15 cellular contexts compared by ENCODE assay signal in the genomic region with DNA sequence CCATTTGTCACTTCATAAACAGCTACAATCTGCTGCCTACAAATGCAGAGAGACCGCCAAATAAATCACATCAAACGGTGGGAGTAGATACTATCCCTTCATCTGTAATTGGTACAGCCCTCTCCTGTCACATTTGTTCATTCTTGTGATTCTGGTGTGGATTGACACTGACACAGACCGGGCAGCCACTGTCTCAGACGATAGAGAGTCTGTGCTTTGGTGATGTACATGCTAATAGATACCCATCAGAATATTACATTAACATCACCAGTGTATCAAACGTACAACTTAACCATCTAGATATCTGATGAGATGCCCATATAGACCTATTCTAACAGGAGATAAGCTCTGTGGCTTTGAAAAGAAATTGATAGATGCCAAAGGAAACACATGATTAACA.
DNase-seq lines count a peak whose midpoint lies in the region; TF ChIP-seq lines count a peak whose summit lies in the region.
"Had no signal": no experiment of that assay in that cellular context is flagged by ENCODE, and none has a peak within 500 bp of the region (broad histone marks: within the 10 kb centered on the region; RNA-seq: fewer than 3 reads in every experiment).

No MANE protein-coding gene starts in this region.

- H3K27me3 ChIP-seq in ACC112 (ENCODE audit: insufficient read depth, low read length) (no peaks in the 10 kb centered on the region), SK-N-SH (ENCODE audit: insufficient read depth) (no peaks in the 10 kb centered on the region)

- H3K9me3 ChIP-seq in SK-N-SH = no peaks in the 10 kb centered on the region

- TF ChIP-seq RAD21 in SK-N-SH (IDR thresholded peaks at IDR 0.05; ENCODE audit: low read length) = peak; percentile 14; the same call in 1 of the 2 replicates

- H3K4me3 ChIP-seq in ACC112 (ENCODE audit: low read depth, low read length) (no peak overlapping the region), SK-N-SH (ENCODE audit: low read depth in 2 of 2, low read length in 1 of 2) (no peak overlapping the region; a peak in 1 of 4 replicates)
- H3K4me3 ChIP-seq: GM12878 had no signal

- TF ChIP-seq CTCF in SK-N-SH (IDR thresholded peaks at IDR 0.05) = no peak
- TF ChIP-seq CTCF in RWPE1 (conservative IDR thresholded peaks at IDR 0.05; ENCODE audit: low read depth) = no peak

- no peaks in the 10 kb centered on the region for H4K20me1 ChIP-seq in SK-N-SH (ENCODE audit: insufficient read depth)

- H3K27ac ChIP-seq in ACC112 (ENCODE audit: low read depth, low read length) (peak overlapping the region; percentile 94), SK-N-SH (ENCODE audit: low read depth in 2 of 2, low read length in 1 of 2) (peak overlapping the region in 1 of 2 experiments; percentile 98; a peak in 2 of 4 replicates), RWPE1 (no peak overlapping the region)

- POLR2A ChIA-PET in SK-N-SH (lab: Yijun Ruan, JAX) = no interaction called here
- POLR2A ChIA-PET in RWPE1 (lab: Yijun Ruan, JAX; ENCODE audit: low non-redundant PET) = no interaction called here

- WGBS in SK-N-SH (ENCODE audit: low lambda C conversion rate) = 53% methylated on average over 5 of the region's 5 CpGs

- H3K4me1 ChIP-seq in ACC112 (ENCODE audit: control insufficient read depth, insufficient read depth, low read length, unreplicated experiment) (peaks cover 60% of the 10 kb centered on the region), SK-N-SH (ENCODE audit: control insufficient read depth in 1 of 2, insufficient read depth in 2 of 2, low read depth in 1 of 2, low read length in 1 of 2) (peaks cover 20 to 52% of the 10 kb centered on the region in 2 experiments)

- no peak overlapping the region for H3K9ac ChIP-seq in SK-N-SH

- CTCF ChIA-PET in SK-N-SH (lab: Yijun Ruan, JAX) = interaction anchor here (0.7 kb wide), 1 partner anchor 14 kb away, joined by 3 read pairs; no protein-coding TSS in a partner anchor
- CTCF ChIA-PET in RWPE1 (lab: Yijun Ruan, JAX) = interaction anchor here (0.6 kb wide), 1 partner anchor 529 kb away, joined by 3 read pairs; no protein-coding TSS in a partner anchor

- peaks cover 47% of the 10 kb centered on the region for H3F3A ChIP-seq in SK-N-SH (replicated peaks; ENCODE audit: insufficient read depth)

- H3K4me2 ChIP-seq in SK-N-SH = no peak overlapping the region

- DNase-seq in SK-N-SH = peak; percentile 18
- peak; percentile 55 for DNase-seq in globus pallidus (ENCODE audit: low spot score)
- peak; percentile 36 for DNase-seq in pons (ENCODE audit: low spot score)
- DNase-seq in stimulated activated CD4-positive, alpha-beta T cell treated with anti-CD3 and anti-CD28 coated beads, Interleukin-12 subunit alpha, Interleukin-12 subunit beta, amount 100 ng/mL, for 4 hours = no peak
- no peak for DNase-seq in stimulated activated CD4-positive, alpha-beta T cell treated with anti-CD3 and anti-CD28 coated beads, Interleukin-4, amount 100 ng/mL, for 1 hour
- DNase-seq in RWPE1 (ENCODE audit: low spot score) = no peak
- no peak for DNase-seq in NCI-H69 (lab: John Stamatoyannopoulos, UW)
- DNase-seq: DMS79, H7, NCI-H146, NCI-H2081 treated with DMSO at 0.1 percent for 48 hours, NCI-H226, NCI-H526 treated with DMSO at 0.1 percent for 48 hours had no signal

- H2AFZ ChIP-seq in ACC112 (ENCODE audit: low read length, unreplicated experiment) (peak overlapping the region; percentile 71), SK-N-SH (ENCODE audit: low read depth) (no peak overlapping the region)

- peak in 1 of 2 experiments; percentile 57; a peak in 1 of 4 replicates for TF ChIP-seq EP300 in SK-N-SH (IDR thresholded peaks at IDR 0.05; ENCODE audit: borderline replicate concordance in 1 of 2, low read depth in 1 of 2, low read length in 1 of 2)

- no peaks in the 10 kb centered on the region for H3K79me2 ChIP-seq in ACC112 (ENCODE audit: control insufficient read depth, insufficient read depth, low read length, unreplicated experiment)
- no peaks in the 10 kb centered on the region for H3K79me2 ChIP-seq in SK-N-SH (ENCODE audit: insufficient read depth)

- H3K36me3 ChIP-seq in ACC112 (ENCODE audit: insufficient read depth, low read length) (no peaks in the 10 kb centered on the region), SK-N-SH (replicated peaks in 1 of 2; ENCODE audit: control insufficient read depth in 1 of 2, insufficient read depth in 2 of 2, low read length in 1 of 2) (no peaks in the 10 kb centered on the region)

- no peaks in the 10 kb centered on the region for H3K9me2 ChIP-seq in SK-N-SH

TF ChIP-seq in SK-N-SH, 30 proteins besides CTCF, POLR2A, EP300 and RAD21:
- TF ChIP-seq GATA2 (CRISPR knock-in tag; IDR thresholded peaks at IDR 0.05) (peak; percentile 87), NRF1 (IDR thresholded peaks at IDR 0.05; ENCODE audit: low read depth, low read length) (no peak)

Comparison
In these comparisons a context has a peak if more than half of its experiments do, and no peak if none do; other contexts are left out.
1. DNase-seq: peak in SK-N-SH (single experiment), globus pallidus (single experiment) and pons (single experiment); none in stimulated activated CD4-positive, alpha-beta T cell treated with anti-CD3 and anti-CD28 coated beads, Interleukin-12 subunit alpha, Interleukin-12 subunit beta, amount 100 ng/mL, for 4 hours (single experiment), stimulated activated CD4-positive, alpha-beta T cell treated with anti-CD3 and anti-CD28 coated beads, Interleukin-4, amount 100 ng/mL, for 1 hour (single experiment), RWPE1 (single experiment) and NCI-H69 (single experiment).